16 cellular contexts compared by ENCODE assay signal in the genomic region with DNA sequence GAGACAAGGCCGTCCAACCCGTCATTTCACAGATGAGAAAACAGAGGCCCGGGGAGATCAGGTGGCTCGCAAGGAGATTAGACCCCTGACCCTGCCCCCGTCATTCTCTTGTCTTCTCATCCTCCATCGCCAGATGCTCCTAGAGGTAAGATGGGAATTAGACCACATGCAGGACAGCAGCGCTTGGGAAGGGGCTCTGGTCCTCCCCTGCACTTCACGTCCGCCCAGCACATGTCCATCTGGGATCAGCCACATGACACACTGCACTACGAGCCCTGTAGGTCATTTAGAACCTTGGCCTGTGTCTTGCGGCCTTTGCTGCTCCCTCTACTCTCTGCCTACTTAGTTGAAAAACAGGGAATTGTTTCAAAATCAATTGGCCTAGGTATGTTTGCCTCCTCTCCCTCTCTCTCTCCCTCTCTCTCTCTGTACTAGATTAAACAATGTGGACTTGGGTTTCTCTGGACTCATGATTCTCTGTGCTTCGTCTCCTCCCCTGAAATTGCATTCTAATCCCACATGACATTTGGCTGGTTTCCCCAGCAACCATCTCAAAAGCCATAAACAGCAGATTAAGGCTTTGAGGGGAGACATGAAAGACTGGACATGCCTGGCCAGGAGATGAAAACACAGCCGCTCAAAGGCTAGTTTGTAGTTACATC. TPM values are rescaled to one million over a fixed set of nuclear protein-coding genes. Genes with fewer than 3 reads are reported as not detected.
DNase-seq lines count a peak whose midpoint lies in the region; ATAC-seq, FAIRE-seq and TF ChIP-seq lines count a peak whose summit lies in the region.
"Had no signal": no experiment of that assay in that cellular context is flagged by ENCODE, and none has a peak within 500 bp of the region (broad histone marks: within the 10 kb centered on the region; RNA-seq: fewer than 3 reads in every experiment).

No MANE protein-coding gene starts in this region.

- DNase-seq in activated T-cell treated with anti-CD3 and anti-CD28 coated beads, Interleukin-2, amount 50 U/mL, for 24 hours = peak; percentile 15
- no peak for DNase-seq in activated T-cell treated with anti-CD3 and anti-CD28 coated beads, Interleukin-2, amount 50 U/mL, for 72 hours
- DNase-seq in SK-N-SH = peak; percentile 58
- DNase-seq in stromal cell of bone marrow (ENCODE audit: low read depth) = peak; percentile 21
- no peak for DNase-seq in kidney tubule cell (ENCODE audit: low spot score)
- DNase-seq in NCI-H1694 (lab: John Stamatoyannopoulos, UW) = no peak
- DNase-seq in PC-3 = no peak
- DNase-seq: KG1, NCI-H2107, SHP77 treated with DMSO at 0.1 percent for 48 hours, tibial artery had no signal

- TF ChIP-seq CTCF in SK-N-SH (IDR thresholded peaks at IDR 0.05) (no peak), PC-3 (conservative IDR thresholded peaks at IDR 0.05; ENCODE audit: low read depth, low read length) (no peak)

- H3K4me1 ChIP-seq in SK-N-SH (ENCODE audit: control insufficient read depth in 1 of 2, insufficient read depth in 2 of 2, low read depth in 1 of 2, low read length in 1 of 2) (peaks cover 0 to 6% of the 10 kb centered on the region in 2 experiments; a peak in 1 of 4 replicates), PC-3 (ENCODE audit: insufficient read depth, low read length) (peaks cover 5% of the 10 kb centered on the region; the same call in 1 of the 2 replicates)
- H3K4me1 ChIP-seq: ascending aorta had no signal

- FAIRE-seq in islet of Langerhans (lab: Jason Lieb, UNC) = peak; percentile 53
- FAIRE-seq: GM12891 had no signal

- BruUV-seq in PC-3 (replicated peaks; lab: Mats Ljungman, UMichigan) = no TSS peak

- 83% methylated on average over 13 of the region's 13 CpGs for WGBS in SK-N-SH (ENCODE audit: low lambda C conversion rate)

- H3K9me2 ChIP-seq in SK-N-SH = no peaks in the 10 kb centered on the region
- no peaks in the 10 kb centered on the region for H3K9me2 ChIP-seq in PC-3 (replicated peaks; ENCODE audit: low read length)

- H3K79me2 ChIP-seq in SK-N-SH (ENCODE audit: insufficient read depth) (no peaks in the 10 kb centered on the region), PC-3 (ENCODE audit: low read length) (no peaks in the 10 kb centered on the region)

- H3F3A ChIP-seq in SK-N-SH (replicated peaks; ENCODE audit: insufficient read depth) = no peaks in the 10 kb centered on the region
- H3F3A ChIP-seq in PC-3 (ENCODE audit: low read length, unreplicated experiment) = no peaks in the 10 kb centered on the region

- no peak for TF ChIP-seq EP300 in SK-N-SH (IDR thresholded peaks at IDR 0.05; ENCODE audit: borderline replicate concordance in 1 of 2, low read depth in 1 of 2, low read length in 1 of 2)

- no peak overlapping the region for H3K4me3 Mint-ChIP-seq in activated T-cell treated with anti-CD3 and anti-CD28 coated beads, Interleukin-2, amount 50 U/mL, for 24 hours
- no peak overlapping the region for H3K4me3 Mint-ChIP-seq in activated T-cell treated with anti-CD3 and anti-CD28 coated beads, Interleukin-2, amount 50 U/mL, for 72 hours

- H4K20me1 ChIP-seq in SK-N-SH (ENCODE audit: insufficient read depth) = no peaks in the 10 kb centered on the region
- no peaks in the 10 kb centered on the region for H4K20me1 ChIP-seq in PC-3 (ENCODE audit: low read length)

- H3K36me3 ChIP-seq in SK-N-SH (replicated peaks in 1 of 2; ENCODE audit: control insufficient read depth in 1 of 2, insufficient read depth in 2 of 2, low read length in 1 of 2) (no peaks in the 10 kb centered on the region), PC-3 (ENCODE audit: low read depth, low read length) (no peaks in the 10 kb centered on the region)
- H3K36me3 ChIP-seq: ascending aorta, tibial artery had no signal

- H3K9me3 ChIP-seq in SK-N-SH = no peaks in the 10 kb centered on the region
- H3K9me3 ChIP-seq in PC-3 (ENCODE audit: low read length) = no peaks in the 10 kb centered on the region
- H3K9me3 ChIP-seq: ascending aorta, tibial artery had no signal

- intact Hi-C loops in PC-3 (cut with micrococcal nuclease) = no loop called here

- H3K27me3 ChIP-seq in SK-N-SH (ENCODE audit: insufficient read depth) (peaks cover 7% of the 10 kb centered on the region; the same call in 1 of the 2 replicates), PC-3 (ENCODE audit: low read length) (no peaks in the 10 kb centered on the region)

- peaks cover 15% of the 10 kb centered on the region for H3K27me3 Mint-ChIP-seq in activated T-cell treated with anti-CD3 and anti-CD28 coated beads, Interleukin-2, amount 50 U/mL, for 24 hours
- peaks cover 10% of the 10 kb centered on the region for H3K27me3 Mint-ChIP-seq in activated T-cell treated with anti-CD3 and anti-CD28 coated beads, Interleukin-2, amount 50 U/mL, for 72 hours (ENCODE audit: low read depth)

- ATAC-seq in activated T-cell treated with anti-CD3 and anti-CD28 coated beads, Interleukin-2, amount 50 U/mL, for 72 hours (replicated peaks in 1 of 2) = no peak
- no peak for ATAC-seq in PC-3
- ATAC-seq: HCT116 had no signal

- H3K36me3 Mint-ChIP-seq in activated T-cell treated with anti-CD3 and anti-CD28 coated beads, Interleukin-2, amount 50 U/mL, for 24 hours (ENCODE audit: low read depth) = no peaks in the 10 kb centered on the region
- no peaks in the 10 kb centered on the region for H3K36me3 Mint-ChIP-seq in activated T-cell treated with anti-CD3 and anti-CD28 coated beads, Interleukin-2, amount 50 U/mL, for 72 hours (ENCODE audit: insufficient read depth in 2 of 2)

- no peaks in the 10 kb centered on the region for H3K9me3 Mint-ChIP-seq in activated T-cell treated with anti-CD3 and anti-CD28 coated beads, Interleukin-2, amount 50 U/mL, for 24 hours
- no peaks in the 10 kb centered on the region for H3K9me3 Mint-ChIP-seq in activated T-cell treated with anti-CD3 and anti-CD28 coated beads, Interleukin-2, amount 50 U/mL, for 72 hours

- H3K27ac Mint-ChIP-seq in activated T-cell treated with anti-CD3 and anti-CD28 coated beads, Interleukin-2, amount 50 U/mL, for 24 hours = no peak overlapping the region
- no peak overlapping the region for H3K27ac Mint-ChIP-seq in activated T-cell treated with anti-CD3 and anti-CD28 coated beads, Interleukin-2, amount 50 U/mL, for 72 hours

- H3K4me2 ChIP-seq in SK-N-SH = no peak overlapping the region
- H3K4me2 ChIP-seq in PC-3 (ENCODE audit: low read length) = no peak overlapping the region

- H3K27ac ChIP-seq in SK-N-SH (ENCODE audit: low read depth in 2 of 2, low read length in 1 of 2) (no peak overlapping the region), PC-3 (ENCODE audit: low read length) (no peak overlapping the region)
- H3K27ac ChIP-seq: ascending aorta, tibial artery, VCaP had no signal

- H3K4me1 Mint-ChIP-seq in activated T-cell treated with anti-CD3 and anti-CD28 coated beads, Interleukin-2, amount 50 U/mL, for 24 hours (ENCODE audit: low read depth) = peaks cover 14% of the 10 kb centered on the region
- H3K4me1 Mint-ChIP-seq in activated T-cell treated with anti-CD3 and anti-CD28 coated beads, Interleukin-2, amount 50 U/mL, for 72 hours (ENCODE audit: low read depth) = peaks cover 22% of the 10 kb centered on the region

- POLR2A ChIA-PET in SK-N-SH (lab: Yijun Ruan, JAX) = no interaction called here
- POLR2A ChIA-PET in PC-3 (lab: Charles Lee; ENCODE audit: unreplicated experiment) = no interaction called here

- H3K4me3 ChIP-seq in SK-N-SH (ENCODE audit: low read depth in 2 of 2, low read length in 1 of 2) = no peak overlapping the region
- H3K4me3 ChIP-seq in PC-3 (ENCODE audit: low read length) = no peak overlapping the region
- H3K4me3 ChIP-seq: ascending aorta, tibial artery had no signal

- no peak for TF ChIP-seq RAD21 in SK-N-SH (IDR thresholded peaks at IDR 0.05; ENCODE audit: low read length)

- CTCF ChIA-PET in SK-N-SH (lab: Yijun Ruan, JAX) = no interaction called here
- CTCF ChIA-PET in PC-3 (lab: Charles Lee) = no interaction called here

- H3K9ac ChIP-seq in SK-N-SH (no peak overlapping the region), PC-3 (ENCODE audit: low read length) (no peak overlapping the region)

- H2AFZ ChIP-seq in SK-N-SH (ENCODE audit: low read depth) = no peak overlapping the region
- H2AFZ ChIP-seq in PC-3 (ENCODE audit: low read length) = no peak overlapping the region

TF ChIP-seq in SK-N-SH, 30 proteins besides CTCF, POLR2A, EP300 and RAD21:
- TF ChIP-seq EZH2phosphoT487 (IDR thresholded peaks at IDR 0.05; ENCODE audit: borderline replicate concordance, low read depth) (no peak), RFX5 (IDR thresholded peaks at IDR 0.05; ENCODE audit: low read length) (no peak)
TF ChIP-seq in SK-N-SH: peak in this region for 0.

RNA-seq across cellular contexts. Expression of gene NCMAP, which starts 3.8 kb away (rescaled TPM):
- 1 to 10 TPM in 1 of 2 donors, under 1 TPM in 1; 0.76 to 1.3 TPM for total RNA-seq in activated T-cell treated with anti-CD3 and anti-CD28 coated beads, Interleukin-2, amount 50 U/mL, for 72 hours
- 0.02 TPM in 1 of 2 replicates, not detected in the other for polyA plus RNA-seq in SK-N-SH (2012; rRNA removed)
- polyA plus RNA-seq in SK-N-SH (2012; cell fraction: cytosol; rRNA removed) = 0.01 TPM in 2 replicates
- polyA plus RNA-seq in SK-N-SH (2012; cell fraction: nucleus; rRNA removed) = 0.01 TPM in 1 of 2 replicates, not detected in the other
- 1.2 and 1.8 TPM in 2 replicates for total RNA-seq in PC-3 (2014; rRNA removed)
- total RNA-seq: ascending aorta had no signal

RNA-seq across cellular contexts. Expression of gene RCAN3, which starts 49.4 kb away (rescaled TPM):
- total RNA-seq in activated T-cell treated with anti-CD3 and anti-CD28 coated beads, Interleukin-2, amount 50 U/mL, for 72 hours = 100 to 1,000 TPM; 103 to 151 TPM
- polyA plus RNA-seq in SK-N-SH (2012; rRNA removed) = 4.8 TPM in 2 replicates
- polyA plus RNA-seq in SK-N-SH (2012; cell fraction: cytosol; rRNA removed) = 6.0 and 6.3 TPM in 2 replicates
- polyA plus RNA-seq in SK-N-SH (2012; cell fraction: nucleus; rRNA removed) = 5.0 and 6.2 TPM in 2 replicates
- 23.0 and 25.6 TPM in 2 replicates for total RNA-seq in PC-3 (2014; rRNA removed)

Comparison
In these comparisons a context has a peak if more than half of its experiments do, and no peak if none do; other contexts are left out.
1. DNase-seq: peak in activated T-cell treated with anti-CD3 and anti-CD28 coated beads, Interleukin-2, amount 50 U/mL, for 24 hours (single experiment), SK-N-SH (single experiment) and stromal cell of bone marrow (single experiment); none in activated T-cell treated with anti-CD3 and anti-CD28 coated beads, Interleukin-2, amount 50 U/mL, for 72 hours (0 of 2), kidney tubule cell (single experiment), NCI-H1694 (single experiment) and PC-3 (single experiment).